Comparison of ENCODE assay signal across 8 cellular contexts in the genomic region with DNA sequence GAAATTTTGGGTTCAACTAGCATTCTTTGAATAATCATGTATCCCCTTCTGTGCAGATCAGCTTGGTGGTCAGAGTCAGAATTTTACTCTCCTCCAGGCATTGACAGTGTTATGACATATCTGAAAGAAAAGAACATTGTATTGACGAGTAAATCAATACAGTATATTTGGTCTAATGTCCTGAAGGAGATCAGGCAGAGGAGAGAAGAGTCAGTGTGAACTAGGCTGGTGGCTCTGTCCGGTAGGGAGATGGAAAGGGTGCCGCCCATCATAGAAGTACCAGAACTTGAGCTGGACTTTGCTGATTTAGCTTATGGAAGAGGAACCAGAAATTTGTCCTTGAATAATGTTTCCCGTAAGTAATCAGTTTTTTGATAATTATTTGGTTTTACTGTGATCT. TPM values are rescaled to one million over a fixed set of nuclear protein-coding genes. Genes with fewer than 3 reads are reported as not detected.
DNase-seq lines count a peak whose midpoint lies in the region; ATAC-seq, FAIRE-seq and TF ChIP-seq lines count a peak whose summit lies in the region.

A gene (plus strand): TSS at position 301 of the 400 bp plus-strand sequence. CDS start 555 bp downstream, outside the sequence.

- H4K20me1 ChIP-seq in DND-41 (ENCODE audit: insufficient read depth, low read length) = no peaks in the 10 kb centered on the region

- H3K4me1 Mint-ChIP-seq in T-cell = peaks cover 28 to 42% (median 34%) of the 10 kb centered on the region in 3 donors

- H3K23ac ChIP-seq in trophoblast cell (ENCODE audit: low read length) = no peak within 1 kb of the TSS

- H3K27me3 ChIP-seq in DND-41 (ENCODE audit: insufficient read depth, low read length, poor library complexity) = no peaks in the 10 kb centered on the region
- H3K27me3 ChIP-seq in trophoblast cell (ENCODE audit: insufficient read depth, low read length) = no peaks in the 10 kb centered on the region

- WGBS in trophoblast cell (ENCODE audit: extremely low coverage, insufficient coverage, insufficient read length) = no CpG with 5 or more reads among the region's 4 CpGs

- H3K79me1 ChIP-seq in trophoblast cell (ENCODE audit: low read length) = no peaks in the 10 kb centered on the region

- H3K36me3 ChIP-seq in DND-41 (ENCODE audit: insufficient read depth, low read length) (no peaks in the 10 kb centered on the region), trophoblast cell (ENCODE audit: control insufficient read depth in 1 of 2, insufficient read depth in 2 of 2, low read length in 2 of 2) (no peaks in the 10 kb centered on the region)

- no peak within 1 kb of the TSS for H2AK5ac ChIP-seq in trophoblast cell (ENCODE audit: low read length)

- FAIRE-seq in HTR-8/SVneo (lab: Jason Lieb, UNC) = no peak

- no peak within 1 kb of the TSS for H4K91ac ChIP-seq in trophoblast cell (ENCODE audit: low read depth, low read length)

- CTCF ChIA-PET in T-cell (lab: Charles Lee) = no interaction called here

- H3K4me3 ChIP-seq in DND-41 (ENCODE audit: low read depth in 1 of 2, low read length in 2 of 2) (peak within 1 kb of the TSS; percentile 6 to 61; a peak in 3 of 4 replicates), fibroblast of the aortic adventitia (ENCODE audit: low read depth, low read length) (peak within 1 kb of the TSS; percentile 51), trophoblast cell (ENCODE audit: low read depth, low read length) (peak within 1 kb of the TSS; percentile 76)

- no peak within 1 kb of the TSS for H3K18ac ChIP-seq in trophoblast cell (ENCODE audit: low read length)

- H3K4ac ChIP-seq in trophoblast cell (ENCODE audit: low read depth, low read length) = no peak within 1 kb of the TSS

- H3K79me2 ChIP-seq in DND-41 (ENCODE audit: insufficient read depth, low read length) (no peaks in the 10 kb centered on the region), trophoblast cell (ENCODE audit: control insufficient read depth, insufficient read depth, low read length, poor library complexity) (no peaks in the 10 kb centered on the region)

- POLR2A ChIA-PET in T-cell (lab: Charles Lee) = no interaction called here

- H3K27ac Mint-ChIP-seq in T-cell = peak within 1 kb of the TSS; percentile 12 to 69

- no peaks in the 10 kb centered on the region for H3K36me3 Mint-ChIP-seq in T-cell

- no peak within 1 kb of the TSS for H2BK12ac ChIP-seq in trophoblast cell (ENCODE audit: low read length)

- no peak within 1 kb of the TSS for H2BK5ac ChIP-seq in trophoblast cell (ENCODE audit: low read depth, low read length, poor library complexity)

- no peaks in the 10 kb centered on the region for H3K9me3 Mint-ChIP-seq in T-cell

- H3K27ac ChIP-seq in DND-41 (ENCODE audit: low read length) = peak within 1 kb of the TSS; percentile 67
- no peak within 1 kb of the TSS for H3K27ac ChIP-seq in trophoblast cell (ENCODE audit: low read depth, low read length)

- H3K9me3 ChIP-seq in DND-41 (ENCODE audit: insufficient read depth, low read length, severe bottlenecking) = no peaks in the 10 kb centered on the region
- H3K9me3 ChIP-seq in trophoblast cell (ENCODE audit: insufficient read depth, low read depth, low read length) = no peaks in the 10 kb centered on the region

- DNase-seq in DND-41 = no peak
- no peak for DNase-seq in T-cell
- DNase-seq in fibroblast of the aortic adventitia (ENCODE audit: low read depth) = no peak
- DNase-seq in trophoblast cell = no peak
- DNase-seq in HTR-8/SVneo (ENCODE audit: insufficient read length, low spot score) = no peak
- DNase-seq in DMS53 (lab: John Stamatoyannopoulos, UW) = no peak
- DNase-seq in NCI-H1417 (lab: John Stamatoyannopoulos, UW) = no peak
- no peak for DNase-seq in AG08395 (ENCODE audit: low spot score)

- H4K8ac ChIP-seq in trophoblast cell (ENCODE audit: low read depth, low read length) = peak within 1 kb of the TSS; percentile 37

- peak within 1 kb of the TSS; percentile 69 for H3K4me2 ChIP-seq in DND-41 (ENCODE audit: insufficient read depth, low read length)
- peak within 1 kb of the TSS; percentile 95 for H3K4me2 ChIP-seq in trophoblast cell (ENCODE audit: low read length)

- peaks cover 38% of the 10 kb centered on the region for H3K4me1 ChIP-seq in DND-41 (ENCODE audit: insufficient read depth, low read length)
- peaks cover 7 to 8% of the 10 kb centered on the region in 2 experiments for H3K4me1 ChIP-seq in trophoblast cell (ENCODE audit: control insufficient read depth in 1 of 2, insufficient read depth in 2 of 2, low read length in 2 of 2)

- TF ChIP-seq CTCF in DND-41 (IDR thresholded peaks at IDR 0.05; ENCODE audit: borderline replicate concordance, extremely low read depth, low read length, poor library complexity, severe bottlenecking) (no peak), fibroblast of the aortic adventitia (IDR thresholded peaks at IDR 0.05; ENCODE audit: insufficient read depth, low read length) (no peak)

- H2AFZ ChIP-seq in DND-41 (ENCODE audit: low read depth, low read length) = peak within 1 kb of the TSS; percentile 71
- H2AFZ ChIP-seq in trophoblast cell (ENCODE audit: insufficient read depth, low read length, poor library complexity) = peak within 1 kb of the TSS; percentile 26

- H3K14ac ChIP-seq in trophoblast cell (ENCODE audit: low read length) = no peak within 1 kb of the TSS

- peak within 1 kb of the TSS; percentile 73 to 83 (median 77) for H3K4me3 Mint-ChIP-seq in T-cell

- ATAC-seq in DND-41 (ENCODE audit: insufficient read depth, low read depth) (no peak), T-cell (replicated peaks in 1 of 4) (no peak)

- H2BK120ac ChIP-seq in trophoblast cell (ENCODE audit: insufficient read depth, low read length, poor library complexity) = no peak within 1 kb of the TSS

- peak within 1 kb of the TSS; percentile 63 for H3K9ac ChIP-seq in DND-41 (ENCODE audit: low read depth, low read length)
- H3K9ac ChIP-seq in trophoblast cell (ENCODE audit: low read length) = peak within 1 kb of the TSS; percentile 64

- H3K27me3 Mint-ChIP-seq in T-cell = peaks cover 0 to 38% of the 10 kb centered on the region in 2 donors

- H4K12ac ChIP-seq in trophoblast cell (ENCODE audit: low read depth, low read length) = no peak within 1 kb of the TSS

RNA-seq across cellular contexts. Expression of the gene that starts here (rescaled TPM):
- 10 to 100 TPM in 1 of 5 donors, 1 to 10 TPM in 3, under 1 TPM in 1; 0.53 to 15.4 (median 3.8) TPM for total RNA-seq in T-cell
- 0.18 and 1.6 TPM in 2 replicates for total RNA-seq in fibroblast of the aortic adventitia (ENCODE audit: low replicate concordance)
- polyA plus RNA-seq in trophoblast cell (2013) = 1.8 TPM in 2 replicates
